ENCODE assay signal across 8 cellular contexts in the genomic region with DNA sequence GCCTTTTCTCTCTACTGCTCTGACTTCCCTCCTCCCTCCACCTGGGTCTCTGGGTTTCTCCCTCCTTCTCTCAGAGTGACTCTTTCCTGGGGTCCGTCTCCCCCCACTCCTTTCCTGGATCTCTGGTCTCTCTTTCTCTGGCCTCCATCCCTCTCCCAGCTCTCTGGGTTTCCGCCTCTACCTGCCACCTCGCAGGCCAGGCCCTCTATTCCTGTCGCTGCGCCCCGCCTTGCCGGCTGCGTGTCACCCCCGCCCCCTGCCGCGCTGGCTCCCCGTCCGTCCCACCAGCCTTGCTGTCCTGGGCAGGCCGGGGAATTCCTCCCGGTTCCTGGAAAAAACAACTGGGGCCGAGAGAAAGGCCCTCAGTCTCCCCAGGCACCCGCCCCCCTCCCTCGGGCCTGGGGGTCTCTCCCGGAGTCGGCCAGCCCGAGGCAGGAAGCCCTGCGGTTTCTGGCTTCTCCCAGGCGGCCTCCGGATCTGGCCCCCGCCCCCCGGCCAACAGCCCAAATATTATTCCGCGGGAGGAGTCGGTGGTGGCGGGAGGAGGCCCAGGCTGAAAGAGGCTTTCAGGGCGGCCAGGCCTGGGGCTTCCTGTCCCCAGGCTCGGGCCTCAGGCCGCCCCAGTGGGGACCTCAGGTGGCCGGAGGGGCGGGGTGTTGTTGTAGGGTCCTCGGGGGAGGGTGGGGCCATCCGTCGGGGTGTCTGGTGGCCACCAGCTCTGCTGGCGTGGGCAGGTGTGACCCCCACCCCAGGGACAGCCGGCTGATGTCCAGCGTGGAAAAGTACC.
A peak's percentile ranks its signal among the peaks of the same experiment; 100 is the strongest.
DNase-seq lines count a peak whose midpoint lies in the region; ATAC-seq and TF ChIP-seq lines count a peak whose summit lies in the region.

No MANE protein-coding gene starts in this region.

- no peak for TF ChIP-seq CTCF in GM20000 (IDR thresholded peaks at IDR 0.05; ENCODE audit: extremely low read depth, missing control alignments)

- DNase-seq in GM20000 (ENCODE audit: low spot score) (peak; percentile 63), iPS-NIHi7 (ENCODE audit: extremely low spot score) (peak; percentile 43), HCEC 1CT (no peak), COLO668 (lab: John Stamatoyannopoulos, UW; ENCODE audit: unreplicated experiment) (no peak), cerebellar nuclear complex (lab: John Stamatoyannopoulos, UW) (no peak)
- DNase-seq in activated naive CD4-positive, alpha-beta T cell treated with anti-CD3 and anti-CD28 coated beads, Interleukin-2, amount 50 U/mL, for 16 hours: peak; percentile 58
- DNase-seq in stimulated activated CD4-positive, alpha-beta T cell treated with anti-CD3 and anti-CD28 coated beads, Interleukin-2, amount 100 ng/mL, for 48 hours: peak; percentile 28 to 30

- ATAC-seq in GM21360 (IDR thresholded peaks at IDR 0.05; ENCODE audit: unreplicated experiment): no peak

Comparison
In these comparisons a context has a peak if more than half of its experiments do, and no peak if none do; other contexts are left out.
1. DNase-seq: peak in GM20000 (single experiment), activated naive CD4-positive, alpha-beta T cell treated with anti-CD3 and anti-CD28 coated beads, Interleukin-2, amount 50 U/mL, for 16 hours (single experiment), iPS-NIHi7 (single experiment) and stimulated activated CD4-positive, alpha-beta T cell treated with anti-CD3 and anti-CD28 coated beads, Interleukin-2, amount 100 ng/mL, for 48 hours (2 of 2); none in HCEC 1CT (single experiment), COLO668 (single experiment) and cerebellar nuclear complex (0 of 2).